ENCODE assay signal across 21 cellular contexts in the genomic region with DNA sequence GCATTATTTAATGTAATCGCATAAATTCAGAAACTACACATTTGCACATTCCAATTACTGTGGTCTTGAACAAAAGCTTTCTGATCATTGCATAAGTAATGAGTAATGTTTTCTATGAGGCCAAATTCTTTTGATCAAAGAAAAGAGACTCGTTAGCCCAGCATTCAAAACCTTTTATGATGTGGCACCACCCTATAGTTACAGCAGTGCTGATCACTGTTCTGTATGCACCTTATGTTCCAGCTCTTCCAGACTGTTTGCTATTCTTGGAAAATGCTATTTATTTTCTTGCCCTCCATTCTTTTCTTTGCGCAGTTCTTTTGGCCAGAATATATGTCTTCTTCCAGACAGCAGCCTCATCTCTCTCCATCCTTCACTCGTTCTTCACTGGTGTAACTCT. TPM values are rescaled to one million over a fixed set of nuclear protein-coding genes. Genes with fewer than 3 reads are reported as not detected.
DNase-seq lines count a peak whose midpoint lies in the region; ATAC-seq and TF ChIP-seq lines count a peak whose summit lies in the region.
"Had no signal": no experiment of that assay in that cellular context is flagged by ENCODE, and none has a peak within 500 bp of the region (broad histone marks: within the 10 kb centered on the region; RNA-seq: fewer than 3 reads in every experiment).

No MANE protein-coding gene starts in this region.

- no peak overlapping the region for H3K4me3 ChIP-seq in WERI-Rb-1 (ENCODE audit: low read depth, low read length)
- no peak overlapping the region for H3K4me3 ChIP-seq in subcutaneous abdominal adipose tissue (ENCODE audit: low read depth in 1 of 5, low read length in 5 of 5)
- H3K4me3 ChIP-seq in right atrium auricular region: no peak overlapping the region
- H3K4me3 ChIP-seq: SK-N-MC had no signal

- H3K27ac ChIP-seq in WERI-Rb-1 (peak overlapping the region; percentile 75), subcutaneous abdominal adipose tissue (ENCODE audit: low read depth, low read length) (peak overlapping the region; percentile 69), right atrium auricular region (no peak overlapping the region)
- H3K27ac ChIP-seq: KMS-11, SK-N-MC had no signal

- no peak overlapping the region for H3K9ac ChIP-seq in subcutaneous abdominal adipose tissue (ENCODE audit: low read length in 5 of 5)
- H3K9ac ChIP-seq: KMS-11 had no signal

- H3K36me3 ChIP-seq in WERI-Rb-1 (no peaks in the 10 kb centered on the region), subcutaneous abdominal adipose tissue (ENCODE audit: control insufficient read depth in 5 of 5, insufficient read depth in 5 of 5, low read length in 5 of 5) (no peaks in the 10 kb centered on the region), right atrium auricular region (no peaks in the 10 kb centered on the region)
- H3K36me3 ChIP-seq: BE2C had no signal

- DNase-seq in COR-L47 (lab: John Stamatoyannopoulos, UW): peak; percentile 25
- no peak for DNase-seq in WERI-Rb-1
- DNase-seq in iPS-NIHi7 (ENCODE audit: extremely low spot score): no peak
- DNase-seq in right atrium auricular region (ENCODE audit: low spot score): no peak
- no peak for DNase-seq in NCI-H748 (lab: John Stamatoyannopoulos, UW; ENCODE audit: unreplicated experiment)
- DNase-seq: 8988T; ACHN; BE2C; Calu3; CD8-positive, alpha-beta memory T cell; DMS53; H9; MM.1S; NCI-H2029; NCI-H446 treated with DMSO at 0.1 percent for 48 hours; NCI-H526 treated with DMSO at 0.1 percent for 48 hours; SIG-M5 had no signal

- H3K9me3 ChIP-seq in WERI-Rb-1 (ENCODE audit: severe bottlenecking): no peaks in the 10 kb centered on the region
- H3K9me3 ChIP-seq in subcutaneous abdominal adipose tissue (ENCODE audit: control insufficient read depth in 5 of 5, low read length in 5 of 5): no peaks in the 10 kb centered on the region
- no peaks in the 10 kb centered on the region for H3K9me3 ChIP-seq in right atrium auricular region
- H3K9me3 ChIP-seq: BE2C had no signal

- TF ChIP-seq CTCF in WERI-Rb-1 (IDR thresholded peaks at IDR 0.05; ENCODE audit: low read depth, low read length) (no peak), right atrium auricular region (IDR thresholded peaks at IDR 0.05) (no peak)

- H3K4me1 ChIP-seq in subcutaneous abdominal adipose tissue (ENCODE audit: control insufficient read depth in 5 of 5, insufficient read depth in 5 of 5, low read length in 5 of 5) (peaks cover 0 to 22% (median 9%) of the 10 kb centered on the region in 5 donors), right atrium auricular region (peaks cover 0 to 9% of the 10 kb centered on the region in 2 donors)

- H3K27me3 ChIP-seq in WERI-Rb-1 (ENCODE audit: insufficient read depth, low read depth, severe bottlenecking) (no peaks in the 10 kb centered on the region), subcutaneous abdominal adipose tissue (ENCODE audit: control insufficient read depth in 5 of 5, insufficient read depth in 4 of 5, low read length in 5 of 5) (no peaks in the 10 kb centered on the region), right atrium auricular region (no peaks in the 10 kb centered on the region)
- H3K27me3 ChIP-seq: BE2C had no signal

- peak; percentile 44 for ATAC-seq in esophagus mucosa

RNA-seq across cellular contexts. Expression of gene MAP3K13, which starts 42.3 kb away (rescaled TPM):
- total RNA-seq in esophagus mucosa (22.0 TPM), right atrium auricular region (10 to 100 TPM in 1 of 2 donors, 1 to 10 TPM in 1; 9.4 to 12.6 TPM)

Comparison
In these comparisons a context has a peak if more than half of its experiments do, and no peak if none do; other contexts are left out.
1. H3K27ac ChIP-seq: peak in WERI-Rb-1 (single experiment) and subcutaneous abdominal adipose tissue (single experiment); none in right atrium auricular region (0 of 2).